ENCODE assay signal across 10 cellular contexts in genomic region chr10:119135517-119135890, GRCh38. TPM values are rescaled to one million over a fixed set of nuclear protein-coding genes. Genes with fewer than 3 reads are reported as not detected.
A peak's percentile ranks its signal among the peaks of the same experiment; 100 is the strongest.
DNase-seq lines count a peak whose midpoint lies in the region; ATAC-seq and TF ChIP-seq lines count a peak whose summit lies in the region.
"Had no signal": no experiment of that assay in that cellular context is flagged by ENCODE, and none has a peak within 500 bp of the region (broad histone marks: within the 10 kb centered on the region; RNA-seq: fewer than 3 reads in every experiment).

No MANE protein-coding gene starts in this region.

- no peak for TF ChIP-seq CTCF in progenitor cell of endocrine pancreas (IDR thresholded peaks at IDR 0.05; ENCODE audit: unreplicated experiment)

- no peak overlapping the region for H3K18ac ChIP-seq in mesenchymal stem cell (ENCODE audit: low read depth in 1 of 2, low read length in 2 of 2)

- no peak overlapping the region for H3K27ac ChIP-seq in mesenchymal stem cell (ENCODE audit: low read length, poor library complexity, severe bottlenecking)

- no peaks in the 10 kb centered on the region for H3K27me3 Mint-ChIP-seq in activated naive CD8-positive, alpha-beta T cell treated with anti-CD3 and anti-CD28 coated beads, Interleukin-2, amount 50 U/mL, for 24 hours
- no peaks in the 10 kb centered on the region for H3K27me3 Mint-ChIP-seq in progenitor cell of endocrine pancreas
- H3K27me3 Mint-ChIP-seq: effector memory CD8-positive, alpha-beta T cell had no signal

- H2BK15ac ChIP-seq in mesenchymal stem cell (ENCODE audit: low read depth, poor library complexity, severe bottlenecking): no peak overlapping the region

- H3K9me3 ChIP-seq in mesenchymal stem cell (ENCODE audit: control insufficient read depth, low read length): no peaks in the 10 kb centered on the region

- H3K23ac ChIP-seq in mesenchymal stem cell (ENCODE audit: low read length in 2 of 2): no peak overlapping the region

- DNase-seq in CD1c-positive myeloid dendritic cell (ENCODE audit: extremely low spot score) (peak; percentile 70), Kasumi-1 (lab: John Stamatoyannopoulos, UW) (peak; percentile 98), mesenchymal stem cell (peak; percentile 79), T1000 (lab: John Stamatoyannopoulos, UW) (no peak), NCI-H1105 (lab: John Stamatoyannopoulos, UW) (no peak), NCI-H187 (lab: John Stamatoyannopoulos, UW) (no peak), progenitor cell of endocrine pancreas (ENCODE audit: low spot score, unreplicated experiment) (no peak)
- no peak for DNase-seq in activated naive CD8-positive, alpha-beta T cell treated with anti-CD3 and anti-CD28 coated beads, Interleukin-2, amount 50 U/mL, for 24 hours
- DNase-seq: effector memory CD8-positive, alpha-beta T cell; posterior cingulate gyrus had no signal

- H3K27me3 ChIP-seq in mesenchymal stem cell (ENCODE audit: control insufficient read depth in 1 of 2, insufficient read depth in 1 of 2, low read length in 2 of 2): no peaks in the 10 kb centered on the region

- H4K91ac ChIP-seq in mesenchymal stem cell (ENCODE audit: low read length): no peak overlapping the region

- H3K4me1 ChIP-seq in mesenchymal stem cell (ENCODE audit: control insufficient read depth, insufficient read depth, low read depth, low read length): peaks cover 3% of the 10 kb centered on the region

- H3K27ac Mint-ChIP-seq in activated naive CD8-positive, alpha-beta T cell treated with anti-CD3 and anti-CD28 coated beads, Interleukin-2, amount 50 U/mL, for 24 hours: peak overlapping the region; percentile 46
- no peak overlapping the region for H3K27ac Mint-ChIP-seq in progenitor cell of endocrine pancreas

- H3K14ac ChIP-seq in mesenchymal stem cell (ENCODE audit: low read length in 2 of 2): no peak overlapping the region

- H3K4me3 Mint-ChIP-seq in activated naive CD8-positive, alpha-beta T cell treated with anti-CD3 and anti-CD28 coated beads, Interleukin-2, amount 50 U/mL, for 24 hours: no peak overlapping the region
- no peak overlapping the region for H3K4me3 Mint-ChIP-seq in progenitor cell of endocrine pancreas (ENCODE audit: low read depth)
- H3K4me3 Mint-ChIP-seq: effector memory CD8-positive, alpha-beta T cell had no signal

- 72% methylated on average over 2 of the region's 4 CpGs for WGBS in mesenchymal stem cell

- H3K36me3 ChIP-seq in mesenchymal stem cell (ENCODE audit: control insufficient read depth in 1 of 2, insufficient read depth in 2 of 2, low read depth in 1 of 2, low read length in 2 of 2): peaks cover 43 to 50% of the 10 kb centered on the region in 2 experiments

- no peak overlapping the region for H3K4me2 ChIP-seq in mesenchymal stem cell (ENCODE audit: low read length, poor library complexity, severe bottlenecking)

- peaks cover 52% of the 10 kb centered on the region for H3K4me1 Mint-ChIP-seq in activated naive CD8-positive, alpha-beta T cell treated with anti-CD3 and anti-CD28 coated beads, Interleukin-2, amount 50 U/mL, for 24 hours
- H3K4me1 Mint-ChIP-seq in progenitor cell of endocrine pancreas (ENCODE audit: low read depth): peaks cover 2% of the 10 kb centered on the region

- peak overlapping the region; percentile 46 for H2AK5ac ChIP-seq in mesenchymal stem cell (ENCODE audit: low read length, severe bottlenecking)

- no peak overlapping the region for H2BK120ac ChIP-seq in mesenchymal stem cell (ENCODE audit: low read depth, low read length)

- peak overlapping the region in 1 of 2 experiments; percentile 1 for H3K4me3 ChIP-seq in mesenchymal stem cell (ENCODE audit: insufficient read depth in 1 of 2, low read depth in 1 of 2, low read length in 2 of 2)

- no peak for ATAC-seq in activated naive CD8-positive, alpha-beta T cell treated with anti-CD3 and anti-CD28 coated beads, Interleukin-2, amount 50 U/mL, for 24 hours
- ATAC-seq: effector memory CD8-positive, alpha-beta T cell had no signal

- peak overlapping the region; percentile 37 for H3K9ac ChIP-seq in mesenchymal stem cell (ENCODE audit: low read length)

- H2BK5ac ChIP-seq in mesenchymal stem cell (ENCODE audit: low read depth, low read length, poor library complexity, severe bottlenecking): no peak overlapping the region

- no peak overlapping the region for H2BK12ac ChIP-seq in mesenchymal stem cell (ENCODE audit: low read length in 2 of 2)

- peaks cover 38% of the 10 kb centered on the region for H3K36me3 Mint-ChIP-seq in activated naive CD8-positive, alpha-beta T cell treated with anti-CD3 and anti-CD28 coated beads, Interleukin-2, amount 50 U/mL, for 24 hours (ENCODE audit: low read depth)
- peaks cover 23% of the 10 kb centered on the region for H3K36me3 Mint-ChIP-seq in progenitor cell of endocrine pancreas (ENCODE audit: insufficient read depth)

- no peak overlapping the region for H4K8ac ChIP-seq in mesenchymal stem cell (ENCODE audit: low read length)

- H3K4ac ChIP-seq in mesenchymal stem cell (ENCODE audit: low read depth in 1 of 2, low read length in 2 of 2): no peak overlapping the region

- H2AFZ ChIP-seq in mesenchymal stem cell (ENCODE audit: low read depth, low read length): no peak overlapping the region

- H3K9me3 Mint-ChIP-seq in activated naive CD8-positive, alpha-beta T cell treated with anti-CD3 and anti-CD28 coated beads, Interleukin-2, amount 50 U/mL, for 24 hours: no peaks in the 10 kb centered on the region
- no peaks in the 10 kb centered on the region for H3K9me3 Mint-ChIP-seq in progenitor cell of endocrine pancreas (ENCODE audit: low read depth)
- H3K9me3 Mint-ChIP-seq: effector memory CD8-positive, alpha-beta T cell had no signal

- peaks cover 8% of the 10 kb centered on the region for H3K79me1 ChIP-seq in mesenchymal stem cell (replicated peaks; ENCODE audit: low read length, poor library complexity, severe bottlenecking)

RNA-seq across cellular contexts. Expression of gene SFXN4, which starts 30.0 kb away (rescaled TPM):
- 14.4 TPM for polyA plus RNA-seq in mesenchymal stem cell (2013, experiment 1 of 2)
- polyA plus RNA-seq in mesenchymal stem cell (2013, experiment 2 of 2): 17.1 TPM
- 25.7 and 27.2 TPM in 2 replicates for total RNA-seq in progenitor cell of endocrine pancreas

RNA-seq across cellular contexts. Expression of gene DENND10, which starts 31.6 kb away (rescaled TPM):
- polyA plus RNA-seq in mesenchymal stem cell (2013, experiment 1 of 2): 113 TPM
- polyA plus RNA-seq in mesenchymal stem cell (2013, experiment 2 of 2): 113 TPM
- total RNA-seq in progenitor cell of endocrine pancreas: 44.6 and 48.5 TPM in 2 replicates

RNA-seq across cellular contexts. Expression of gene PRDX3, which starts 43.1 kb away (rescaled TPM):
- polyA plus RNA-seq in mesenchymal stem cell (2013, experiment 1 of 2): 95.8 TPM
- 97.4 TPM for polyA plus RNA-seq in mesenchymal stem cell (2013, experiment 2 of 2)
- 116 and 117 TPM in 2 replicates for total RNA-seq in progenitor cell of endocrine pancreas

RNA-seq across cellular contexts. Expression of gene EIF3A, which starts 54.9 kb away (rescaled TPM):
- 129 TPM for polyA plus RNA-seq in mesenchymal stem cell (2013, experiment 1 of 2)
- 127 TPM for polyA plus RNA-seq in mesenchymal stem cell (2013, experiment 2 of 2)
- 127 and 129 TPM in 2 replicates for total RNA-seq in progenitor cell of endocrine pancreas

Comparison
In these comparisons a context has a peak if more than half of its experiments do, and no peak if none do; other contexts are left out.
1. DNase-seq: peak in CD1c-positive myeloid dendritic cell (single experiment), Kasumi-1 (2 of 2) and mesenchymal stem cell (single experiment); none in activated naive CD8-positive, alpha-beta T cell treated with anti-CD3 and anti-CD28 coated beads, Interleukin-2, amount 50 U/mL, for 24 hours (single experiment), T1000 (single experiment), NCI-H1105 (single experiment), NCI-H187 (0 of 2) and progenitor cell of endocrine pancreas (single experiment).